In genomic region chr20:38748863-38749153, GRCh38 we compare ENCODE assay signal across 9 cellular contexts. TPM values are rescaled to one million over a fixed set of nuclear protein-coding genes. Genes with fewer than 3 reads are reported as not detected.
DNase-seq lines count a peak whose midpoint lies in the region; ATAC-seq and TF ChIP-seq lines count a peak whose summit lies in the region.
"Had no signal": no experiment of that assay in that cellular context is flagged by ENCODE, and none has a peak within 500 bp of the region (broad histone marks: within the 10 kb centered on the region; RNA-seq: fewer than 3 reads in every experiment).

No MANE protein-coding gene starts in this region.

- peak overlapping the region; percentile 85 for H3K4me3 ChIP-seq in GM12875 (ENCODE audit: low read depth, low read length)
- H3K4me3 ChIP-seq in OCI-LY7 (ENCODE audit: low read depth, low read length, poor library complexity, severe bottlenecking): peak overlapping the region; percentile 94
- H3K4me3 ChIP-seq in astrocyte of the cerebellum (ENCODE audit: low read depth, low read length): peak overlapping the region; percentile 84
- H3K4me3 ChIP-seq in liver (ENCODE audit: low read depth in 1 of 3, low read length in 3 of 3): peak overlapping the region; percentile 74 to 97 (median 86)

- no peak for TF ChIP-seq RAD21 in liver (IDR thresholded peaks at IDR 0.05)

- peak overlapping the region; percentile 94 for H3K4me2 ChIP-seq in OCI-LY7 (ENCODE audit: low read length)

- H4K20me1 ChIP-seq in OCI-LY7 (ENCODE audit: insufficient read depth, low read length): peaks cover 15% of the 10 kb centered on the region

- POLR2A ChIA-PET in OCI-LY7 (lab: Charles Lee): interaction anchor here (0.6 to 1.5 kb wide), 7 partner anchors 8 to 215 kb away, joined by 3 to 6 read pairs (median 3); partner anchors contain the start of gene PPP1R16B

- CTCF ChIA-PET in OCI-LY7 (lab: Charles Lee; ENCODE audit: unreplicated experiment): interaction anchor here (0.6 kb wide), 1 partner anchor 87 kb away, joined by 3 read pairs; no protein-coding TSS in a partner anchor

- WGBS in liver: under 1% methylated on average over 9 of the region's 9 CpGs

- H3K9ac ChIP-seq in liver (ENCODE audit: low read depth in 1 of 2, low read length in 2 of 2): peak overlapping the region; percentile 4 to 92

- peaks cover 12% of the 10 kb centered on the region for H3K79me2 ChIP-seq in OCI-LY7 (ENCODE audit: insufficient read depth, low read depth, low read length)

- no peaks in the 10 kb centered on the region for H3K27me3 ChIP-seq in liver (ENCODE audit: control insufficient read depth in 4 of 4, insufficient read depth in 4 of 4, low read length in 3 of 4)

- no peak for TF ChIP-seq CTCF in GM12875 (IDR thresholded peaks at IDR 0.05; ENCODE audit: borderline replicate concordance, insufficient read depth, low read depth, low read length)
- no peak for TF ChIP-seq CTCF in OCI-LY7 (conservative IDR thresholded peaks at IDR 0.05; ENCODE audit: low read length)
- no peak for TF ChIP-seq CTCF in astrocyte of the cerebellum (IDR thresholded peaks at IDR 0.05; ENCODE audit: low read depth, low read length, missing control alignments)
- TF ChIP-seq CTCF in liver (IDR thresholded peaks at IDR 0.05; ENCODE audit: low read depth, low read length, missing input control): no peak

- H3K4me1 ChIP-seq in OCI-LY7 (ENCODE audit: insufficient read depth, low read length, poor library complexity, severe bottlenecking) (peaks cover 24% of the 10 kb centered on the region), liver (ENCODE audit: control insufficient read depth in 4 of 4, insufficient read depth in 4 of 4, low read length in 3 of 4) (peaks cover 0 to 26% (median 15%) of the 10 kb centered on the region in 4 donors)

- H3K9me3 ChIP-seq in OCI-LY7 (ENCODE audit: low read length) (no peaks in the 10 kb centered on the region), liver (ENCODE audit: control insufficient read depth in 4 of 4, low read length in 3 of 4) (no peaks in the 10 kb centered on the region)

- peaks cover 35% of the 10 kb centered on the region; the same call in 1 of the 2 replicates for H3K36me3 ChIP-seq in OCI-LY7 (ENCODE audit: insufficient read depth, low read length)
- peaks cover 0 to 4% (median 3%) of the 10 kb centered on the region in 4 donors for H3K36me3 ChIP-seq in liver (ENCODE audit: control insufficient read depth in 4 of 4, insufficient read depth in 3 of 4, low read depth in 1 of 4, low read length in 3 of 4)

- in situ Hi-C loops in astrocyte of the cerebellum (cut with HindIII; ENCODE audit: low sequenced_read_pairs): no loop called here

- peak overlapping the region; percentile 98; the same call in 1 of the 2 replicates for H2AFZ ChIP-seq in OCI-LY7 (ENCODE audit: low read length)

- BruUV-seq in OCI-LY7 (replicated peaks; lab: Mats Ljungman, UMichigan): no TSS peak

- intact Hi-C loops in OCI-LY7 (cut with micrococcal nuclease; ENCODE audit: unreplicated experiment): loop anchor here (1.0 kb wide), 1 partner anchor 143 kb away; no protein-coding TSS in a partner anchor

- ATAC-seq in HG02852 (IDR thresholded peaks at IDR 0.05; ENCODE audit: unreplicated experiment): peak; percentile 30

- H3K27ac ChIP-seq in OCI-LY7 (ENCODE audit: low read depth, low read length, poor library complexity, severe bottlenecking) (peak overlapping the region; percentile 62), liver (ENCODE audit: low read depth in 1 of 2, low read length in 2 of 2) (peak overlapping the region; percentile 78 to 89)

- H3K9me2 ChIP-seq in OCI-LY7 (ENCODE audit: insufficient read depth, low read length): no peaks in the 10 kb centered on the region

- DNase-seq in OCI-LY7 (ENCODE audit: low spot score) (no peak), astrocyte of the cerebellum (ENCODE audit: low read depth) (no peak), middle frontal gyrus (ENCODE audit: extremely low spot score, low spot score) (no peak), AG08395 (ENCODE audit: low spot score) (no peak)
- DNase-seq in stimulated activated CD8-positive, alpha-beta memory T cell treated with anti-CD3 and anti-CD28 coated beads, Interleukin-15, amount 100 ng/mL, for 4 hours (ENCODE audit: low read depth in 2 of 2): peak; percentile 34 to 37

TF ChIP-seq in liver, 16 proteins besides CTCF, POLR2A, EP300 and RAD21:
- TF ChIP-seq HNF4A (conservative IDR thresholded peaks at IDR 0.05): no peak
- TF ChIP-seq YY1 (IDR thresholded peaks at IDR 0.05): no peak
- no peak for TF ChIP-seq TAF1 (conservative IDR thresholded peaks at IDR 0.05)
- no peak for TF ChIP-seq MAX (IDR thresholded peaks at IDR 0.05)
- no peak for TF ChIP-seq FOXA1 (IDR thresholded peaks at IDR 0.05)
- no peak for TF ChIP-seq JUND (IDR thresholded peaks at IDR 0.05)
- no peak for TF ChIP-seq HNF4G (IDR thresholded peaks at IDR 0.05)
- TF ChIP-seq GABPA (IDR thresholded peaks at IDR 0.05 in 1 of 2, conservative IDR thresholded peaks at IDR 0.05 in 1 of 2): no peak
- no peak for TF ChIP-seq SP1 (IDR thresholded peaks at IDR 0.05)
- TF ChIP-seq REST (IDR thresholded peaks at IDR 0.05): no peak
- TF ChIP-seq NR2F2 (IDR thresholded peaks at IDR 0.05): no peak
- no peak for TF ChIP-seq RXRA (IDR thresholded peaks at IDR 0.05)
- no peak for TF ChIP-seq FOXA2 (IDR thresholded peaks at IDR 0.05)
- TF ChIP-seq ATF3 (IDR thresholded peaks at IDR 0.05): no peak
- TF ChIP-seq ZBTB33 (IDR thresholded peaks at IDR 0.05): no peak
- no peak for TF ChIP-seq EGR1 (IDR thresholded peaks at IDR 0.05; ENCODE audit: low read depth in 2 of 2)

RNA-seq across cellular contexts. Expression of gene ACTR5, which starts 0.5 kb away (rescaled TPM):
- 21.1 and 22.2 TPM in 2 replicates for total RNA-seq in OCI-LY7 (2014; rRNA removed; shearing (Covaris generic))
- total RNA-seq in OCI-LY7 (2022) (12.3 and 14.4 TPM in 2 replicates), liver (1 to 10 TPM; 5.0 to 5.4 TPM)
- 1 to 10 TPM; 1.9 to 2.9 TPM for polyA plus RNA-seq in liver

RNA-seq across cellular contexts. Expression of gene SLC32A1, which starts 24.5 kb away (rescaled TPM):
- not detected in 2 replicates for total RNA-seq in OCI-LY7 (2014; rRNA removed; shearing (Covaris generic))
- not detected in 2 replicates for total RNA-seq in OCI-LY7 (2022)
- total RNA-seq in liver: not detected
- not detected for polyA plus RNA-seq in liver
- total RNA-seq: RPMI7951 had no signal

RNA-seq across cellular contexts. Expression of gene PPP1R16B, which starts 56.7 kb away (rescaled TPM):
- 44.3 and 49.7 TPM in 2 replicates for total RNA-seq in OCI-LY7 (2014; rRNA removed; shearing (Covaris generic))
- total RNA-seq in OCI-LY7 (2022): 41.3 and 45.4 TPM in 2 replicates
- 1 to 10 TPM in 1 of 2 donors, under 1 TPM in 1; 0.84 to 5.7 TPM for total RNA-seq in liver
- 1 to 10 TPM in 1 of 2 donors, under 1 TPM in 1; 0.97 to 1.4 TPM for polyA plus RNA-seq in liver

Comparison
In these comparisons a context has a peak if more than half of its experiments do, and no peak if none do; other contexts are left out.
1. DNase-seq: peak in stimulated activated CD8-positive, alpha-beta memory T cell treated with anti-CD3 and anti-CD28 coated beads, Interleukin-15, amount 100 ng/mL, for 4 hours (2 of 2); none in OCI-LY7 (single experiment), astrocyte of the cerebellum (single experiment), middle frontal gyrus (single experiment) and AG08395 (single experiment).
2. RNA of gene PPP1R16B, which starts 56.7 kb away (total RNA-seq): 41.3 to 49.7 TPM in OCI-LY7; 0.84 to 5.7 TPM in liver; every median in the first group is over 4 times any median in the second.
3. Peak in every context shown above with its lines, with median percentiles within 50 percentile points of each other: H3K4me3 ChIP-seq.